ENCODE assay signal across 27 cellular contexts in the genomic region with DNA sequence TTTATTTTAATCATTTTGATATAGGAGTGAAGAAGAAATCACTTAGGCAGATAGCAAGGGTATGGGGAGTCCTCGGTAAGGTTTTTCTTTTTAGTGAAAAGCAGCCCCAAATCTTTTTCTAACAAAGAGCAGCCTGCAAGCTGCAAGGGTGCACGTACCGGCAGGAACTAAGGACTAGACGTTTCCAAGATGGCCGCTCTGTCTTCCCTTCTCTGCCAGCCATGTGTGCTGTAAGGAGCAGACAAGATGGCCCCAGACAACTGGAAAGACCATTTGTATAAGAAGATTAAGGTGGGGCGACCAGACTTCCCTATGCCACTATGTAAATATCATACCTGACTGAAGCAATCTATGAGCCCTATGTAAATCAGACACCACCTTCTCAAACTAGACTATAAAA.
"Had no signal": no experiment of that assay in that cellular context is flagged by ENCODE, and none has a peak within 500 bp of the region (broad histone marks: within the 10 kb centered on the region; RNA-seq: fewer than 3 reads in every experiment).

No MANE protein-coding gene starts in this region.

- H3K27me3 Mint-ChIP-seq: naive thymus-derived CD4-positive, alpha-beta T cell; natural killer cell treated with Interleukin-12 subunit alpha and Interleukin-12 subunit beta and Interleukin-15 and Interleukin-18, amount 100 ng/mL, for 72 hours; stimulated activated naive B cell treated with anti-CD40 and anti-IgM and Interleukin-4, amounts not matched to agents 10 μg/mL and 1 μg/mL and 100 μg/mL, for 72 hours had no signal

- H3K4me1 Mint-ChIP-seq: stimulated activated naive B cell treated with anti-CD40 and anti-IgM and Interleukin-4, amounts not matched to agents 10 μg/mL and 1 μg/mL and 100 μg/mL, for 72 hours had no signal

- H3K36me3 ChIP-seq: pancreas, prostate gland, thyroid gland had no signal

- H3K27ac ChIP-seq: left lung, lower lobe of right lung, pancreas, prostate gland, skin epidermis, stomach, testis, thyroid gland, transverse colon, upper lobe of left lung, vagina had no signal

- H3K27ac Mint-ChIP-seq: mesothelial cell of epicardium; natural killer cell treated with Interleukin-12 subunit alpha and Interleukin-12 subunit beta and Interleukin-15 and Interleukin-18, amount 100 ng/mL, for 72 hours; stimulated activated naive B cell treated with anti-CD40 and anti-IgM and Interleukin-4, amounts not matched to agents 10 μg/mL and 1 μg/mL and 100 μg/mL, for 72 hours had no signal

- H3K27me3 ChIP-seq: left lung, pancreas, stomach, testis, thyroid gland, transverse colon, upper lobe of left lung, vagina had no signal

- H3K9me3 Mint-ChIP-seq: natural killer cell treated with Interleukin-12 subunit alpha and Interleukin-12 subunit beta and Interleukin-15 and Interleukin-18, amount 100 ng/mL, for 72 hours had no signal

- ATAC-seq: left cardiac atrium; left lung; lower lobe of right lung; naive thymus-derived CD4-positive, alpha-beta T cell; natural killer cell treated with Interleukin-12 subunit alpha and Interleukin-12 subunit beta and Interleukin-15 and Interleukin-18, amount 100 ng/mL, for 72 hours; pancreas; right cardiac atrium; sciatic nerve; stimulated activated naive B cell treated with anti-CD40 and anti-IgM and Interleukin-4, amounts not matched to agents 10 μg/mL and 1 μg/mL and 100 μg/mL, for 72 hours; stimulated activated naive CD8-positive, alpha-beta T cell treated with anti-CD3 and anti-CD28 coated beads, Interleukin-15, Interleukin-2, amounts not matched to agents 100 U/mL and 50 U/mL, for 24 hours had no signal

- DNase-seq: left cardiac atrium; left lung; lower lobe of right lung; mammary epithelial cell; mesendoderm; naive thymus-derived CD4-positive, alpha-beta T cell; pancreas; posterior cingulate gyrus; retina; right cardiac atrium; stimulated activated CD4-positive, alpha-beta T cell treated with anti-CD3 and anti-CD28 coated beads, Interleukin-12 subunit alpha, Interleukin-12 subunit beta, amount 100 ng/mL, for 4 hours; stimulated activated CD4-positive, alpha-beta T cell treated with anti-CD3 and anti-CD28 coated beads, Interleukin-15, amount 100 ng/mL, for 24 hours; stimulated activated CD4-positive, alpha-beta T cell treated with anti-CD3 and anti-CD28 coated beads, Interleukin-2, amount 100 ng/mL, for 24 hours; stimulated activated CD4-positive, alpha-beta T cell treated with anti-CD3 and anti-CD28 coated beads, Interleukin-4, amount 100 ng/mL, for 1 hour; stimulated activated naive B cell treated with anti-CD40 and anti-IgM and Interleukin-4, amounts not matched to agents 10 μg/mL and 1 μg/mL and 100 μg/mL, for 72 hours; stimulated activated naive CD8-positive, alpha-beta T cell treated with anti-CD3 and anti-CD28 coated beads, Interleukin-15, Interleukin-2, amounts not matched to agents 100 U/mL and 50 U/mL, for 24 hours; stomach; testis; thyroid gland; transverse colon; upper lobe of left lung had no signal

- H3K9me3 ChIP-seq: lower lobe of right lung, pancreas, prostate gland, testis, thyroid gland, vagina had no signal

- H3K4me1 ChIP-seq: left lung, lower lobe of right lung, pancreas, prostate gland, stomach, testis, thyroid gland, upper lobe of left lung, vagina had no signal

- H3K4me3 Mint-ChIP-seq: mesothelial cell of epicardium; naive thymus-derived CD4-positive, alpha-beta T cell; natural killer cell treated with Interleukin-12 subunit alpha and Interleukin-12 subunit beta and Interleukin-15 and Interleukin-18, amount 100 ng/mL, for 72 hours; stimulated activated naive B cell treated with anti-CD40 and anti-IgM and Interleukin-4, amounts not matched to agents 10 μg/mL and 1 μg/mL and 100 μg/mL, for 72 hours had no signal

- H3K4me3 ChIP-seq: left lung, lower lobe of right lung, pancreas, prostate gland, skin epidermis, stomach, testis, thyroid gland, transverse colon, upper lobe of left lung, vagina had no signal
